In the genomic region with DNA sequence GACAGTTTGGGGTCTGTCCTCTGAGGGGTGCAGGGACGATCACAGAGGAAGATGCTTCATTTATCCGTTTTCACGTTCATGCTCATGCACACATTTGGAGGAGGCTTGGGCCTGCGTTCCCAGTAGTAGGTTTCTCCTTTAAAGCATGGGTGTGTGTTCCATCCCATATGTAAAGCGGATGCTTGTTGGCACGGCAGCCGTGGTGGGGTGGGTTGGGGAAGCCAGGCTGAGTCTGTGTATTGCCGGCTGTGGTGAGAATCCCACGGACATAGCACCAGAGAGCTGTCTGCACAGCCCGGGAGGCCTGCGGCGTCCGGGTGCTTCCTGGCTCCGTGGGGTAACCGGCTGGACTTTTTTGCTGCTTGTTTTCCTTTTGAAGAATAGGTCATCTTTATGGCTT, we compare ENCODE assay signal across 8 cellular contexts. TPM values are rescaled to one million over a fixed set of nuclear protein-coding genes. Genes with fewer than 3 reads are reported as not detected.
DNase-seq lines count a peak whose midpoint lies in the region; ATAC-seq and TF ChIP-seq lines count a peak whose summit lies in the region.

No MANE protein-coding gene starts in this region.

- H3K4me3 Mint-ChIP-seq in T-cell, result peak overlapping the region; percentile 61 to 79 (median 73)

- CTCF ChIA-PET in T-cell (lab: Charles Lee), result no interaction called here

- H3K27ac ChIP-seq in C4-2B (peak overlapping the region; percentile 92), trophoblast cell (ENCODE audit: low read depth, low read length) (no peak overlapping the region)

- no peak for ATAC-seq in T-cell (replicated peaks in 1 of 4)
- ATAC-seq in HG03139 (IDR thresholded peaks at IDR 0.05; ENCODE audit: unreplicated experiment), result no peak
- ATAC-seq in GM18868 (IDR thresholded peaks at IDR 0.05; ENCODE audit: unreplicated experiment), result no peak
- ATAC-seq in GM19035 (IDR thresholded peaks at IDR 0.05; ENCODE audit: unreplicated experiment), result no peak

- H2BK120ac ChIP-seq in trophoblast cell (ENCODE audit: insufficient read depth, low read length, poor library complexity), result no peak overlapping the region

- H2BK5ac ChIP-seq in trophoblast cell (ENCODE audit: low read depth, low read length, poor library complexity), result no peak overlapping the region

- H3K79me1 ChIP-seq in trophoblast cell (ENCODE audit: low read length), result no peaks in the 10 kb centered on the region

- H3K23ac ChIP-seq in trophoblast cell (ENCODE audit: low read length), result no peak overlapping the region

- H3K4me3 ChIP-seq in fibroblast of pulmonary artery (replicated peaks; ENCODE audit: low read depth, low read length), result peak overlapping the region; percentile 64
- H3K4me3 ChIP-seq in trophoblast cell (ENCODE audit: low read depth, low read length), result no peak overlapping the region

- H3K27ac Mint-ChIP-seq in T-cell, result no peak overlapping the region

- DNase-seq in T-cell (no peak), fibroblast of pulmonary artery (ENCODE audit: low read depth) (peak; percentile 13), trophoblast cell (no peak), NCI-H1436 treated with DMSO at 0.1 percent for 48 hours (lab: John Stamatoyannopoulos, UW) (no peak)

- no peak overlapping the region for H3K18ac ChIP-seq in trophoblast cell (ENCODE audit: low read length)

- H4K8ac ChIP-seq in trophoblast cell (ENCODE audit: low read depth, low read length), result no peak overlapping the region

- no peaks in the 10 kb centered on the region for H3K9me3 Mint-ChIP-seq in T-cell

- peaks cover 12 to 15% of the 10 kb centered on the region in 2 experiments for H3K4me1 ChIP-seq in trophoblast cell (ENCODE audit: control insufficient read depth in 1 of 2, insufficient read depth in 2 of 2, low read length in 2 of 2)

- no peak overlapping the region for H4K12ac ChIP-seq in trophoblast cell (ENCODE audit: low read depth, low read length)

- H3K27me3 ChIP-seq in trophoblast cell (ENCODE audit: insufficient read depth, low read length), result no peaks in the 10 kb centered on the region

- no peak overlapping the region for H3K9ac ChIP-seq in trophoblast cell (ENCODE audit: low read length)

- H3K79me2 ChIP-seq in trophoblast cell (ENCODE audit: control insufficient read depth, insufficient read depth, low read length, poor library complexity), result no peaks in the 10 kb centered on the region

- H3K27me3 Mint-ChIP-seq in T-cell, result peaks cover 6 to 17% of the 10 kb centered on the region in 2 donors

- H3K14ac ChIP-seq in trophoblast cell (ENCODE audit: low read length), result no peak overlapping the region

- no peak overlapping the region for H3K4ac ChIP-seq in trophoblast cell (ENCODE audit: low read depth, low read length)

- peaks cover 10 to 14% (median 10%) of the 10 kb centered on the region in 3 donors for H3K4me1 Mint-ChIP-seq in T-cell

- POLR2A ChIA-PET in T-cell (lab: Charles Lee), result no interaction called here

- WGBS in trophoblast cell (ENCODE audit: extremely low coverage, insufficient coverage, insufficient read length), result no CpG with 5 or more reads among the region's 15 CpGs

- no peaks in the 10 kb centered on the region for H3K36me3 Mint-ChIP-seq in T-cell

- no peak overlapping the region for H4K91ac ChIP-seq in trophoblast cell (ENCODE audit: low read depth, low read length)

- H2BK12ac ChIP-seq in trophoblast cell (ENCODE audit: low read length), result no peak overlapping the region

- no peaks in the 10 kb centered on the region for H3K36me3 ChIP-seq in trophoblast cell (ENCODE audit: control insufficient read depth in 1 of 2, insufficient read depth in 2 of 2, low read length in 2 of 2)

- TF ChIP-seq CTCF in C4-2B (conservative IDR thresholded peaks at IDR 0.05) (no peak), fibroblast of pulmonary artery (IDR thresholded peaks at IDR 0.05; ENCODE audit: low read length, missing control alignments) (no peak)

- peak overlapping the region; percentile 53 for H3K4me2 ChIP-seq in trophoblast cell (ENCODE audit: low read length)

- H2AFZ ChIP-seq in trophoblast cell (ENCODE audit: insufficient read depth, low read length, poor library complexity), result no peak overlapping the region

- no peaks in the 10 kb centered on the region for H3K9me3 ChIP-seq in trophoblast cell (ENCODE audit: insufficient read depth, low read depth, low read length)

- no peak overlapping the region for H2AK5ac ChIP-seq in trophoblast cell (ENCODE audit: low read length)

RNA-seq across cellular contexts. Expression of a gene that starts 0.4 kb away (rescaled TPM):
- total RNA-seq in T-cell, result under 1 TPM; 0.32 to 0.98 (median 0.50) TPM
- polyA plus RNA-seq in trophoblast cell (2013), result 0.10 TPM in 2 replicates
